In the genomic region with DNA sequence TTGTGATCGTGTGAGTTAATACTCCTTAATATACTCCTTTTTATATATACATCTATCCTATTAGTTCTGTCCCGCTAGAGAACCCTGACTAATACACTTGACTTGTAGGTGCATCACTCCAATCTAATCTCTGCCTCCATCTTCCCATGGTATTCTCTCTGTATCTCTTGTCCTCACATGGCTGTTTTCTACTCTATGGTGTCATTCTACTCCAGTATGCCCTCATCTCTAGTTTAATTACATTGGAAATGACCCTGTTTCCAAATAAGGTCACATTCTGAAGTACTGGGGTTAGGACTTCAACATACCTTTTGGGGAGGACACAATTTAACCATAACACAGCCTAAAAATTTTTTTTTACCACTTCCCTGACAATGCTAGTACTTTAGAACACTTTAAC, we compare ENCODE assay signal across 8 cellular contexts.
"Had no signal": no experiment of that assay in that cellular context is flagged by ENCODE, and none has a peak within 500 bp of the region (broad histone marks: within the 10 kb centered on the region; RNA-seq: fewer than 3 reads in every experiment).

No MANE protein-coding gene starts in this region.

- DNase-seq: GDM1, GF-D8 had no signal

- FAIRE-seq: G401.6, GM12878, GM12891, GM12892, GM18507, GM19239 had no signal

- H3K4me3 ChIP-seq: GM12878 had no signal
